ENCODE assay signal across 1 cellular context in the genomic region with DNA sequence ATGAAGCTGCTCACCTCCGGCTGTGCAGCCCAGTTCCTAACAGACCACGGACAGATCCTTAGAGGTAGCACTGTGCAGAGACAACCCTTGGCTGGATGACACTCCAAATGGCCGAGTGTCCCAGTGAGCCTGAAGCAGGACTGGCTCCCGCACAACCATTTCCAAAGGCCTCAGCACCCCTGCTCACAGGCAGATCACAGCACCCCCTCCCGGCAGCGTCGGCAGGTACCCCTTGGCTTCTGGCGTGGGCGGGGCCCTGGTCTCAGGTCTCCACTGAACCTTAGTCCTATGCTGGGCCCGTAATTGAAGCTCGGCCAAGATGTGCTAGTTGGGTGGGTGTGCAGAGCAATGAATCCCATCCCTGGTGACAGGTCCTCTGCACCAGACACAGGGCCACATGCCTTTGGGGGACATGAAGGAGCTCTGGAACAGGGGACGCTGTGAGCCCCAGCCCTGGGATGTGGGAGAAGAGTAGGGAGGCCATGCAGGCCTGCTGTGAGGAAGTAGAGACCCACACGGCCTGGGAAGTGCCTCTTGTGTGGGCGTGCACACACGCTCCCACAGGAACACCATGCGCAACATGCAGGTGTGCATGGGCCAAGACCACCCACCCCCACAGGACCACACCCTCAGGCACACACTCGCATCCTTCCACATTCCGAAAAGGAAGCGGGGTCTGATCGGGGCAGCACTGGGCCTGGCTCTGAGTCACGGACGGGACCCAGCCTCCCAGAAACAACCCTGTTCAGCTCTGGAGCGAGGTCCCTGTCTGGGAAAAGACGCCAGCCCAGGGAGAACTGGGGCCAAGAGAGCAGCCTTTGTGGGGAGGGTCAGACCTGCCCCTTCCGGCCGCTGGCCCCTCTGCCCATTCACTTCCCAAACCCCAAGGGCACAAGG.
TF ChIP-seq lines count a peak whose summit lies in the region.

No MANE protein-coding gene starts in this region.

TF ChIP-seq in GM12878, 131 proteins besides CTCF, POLR2A, EP300 and RAD21 (continued from another document and continues in another):
- TF ChIP-seq, protein P1, sequence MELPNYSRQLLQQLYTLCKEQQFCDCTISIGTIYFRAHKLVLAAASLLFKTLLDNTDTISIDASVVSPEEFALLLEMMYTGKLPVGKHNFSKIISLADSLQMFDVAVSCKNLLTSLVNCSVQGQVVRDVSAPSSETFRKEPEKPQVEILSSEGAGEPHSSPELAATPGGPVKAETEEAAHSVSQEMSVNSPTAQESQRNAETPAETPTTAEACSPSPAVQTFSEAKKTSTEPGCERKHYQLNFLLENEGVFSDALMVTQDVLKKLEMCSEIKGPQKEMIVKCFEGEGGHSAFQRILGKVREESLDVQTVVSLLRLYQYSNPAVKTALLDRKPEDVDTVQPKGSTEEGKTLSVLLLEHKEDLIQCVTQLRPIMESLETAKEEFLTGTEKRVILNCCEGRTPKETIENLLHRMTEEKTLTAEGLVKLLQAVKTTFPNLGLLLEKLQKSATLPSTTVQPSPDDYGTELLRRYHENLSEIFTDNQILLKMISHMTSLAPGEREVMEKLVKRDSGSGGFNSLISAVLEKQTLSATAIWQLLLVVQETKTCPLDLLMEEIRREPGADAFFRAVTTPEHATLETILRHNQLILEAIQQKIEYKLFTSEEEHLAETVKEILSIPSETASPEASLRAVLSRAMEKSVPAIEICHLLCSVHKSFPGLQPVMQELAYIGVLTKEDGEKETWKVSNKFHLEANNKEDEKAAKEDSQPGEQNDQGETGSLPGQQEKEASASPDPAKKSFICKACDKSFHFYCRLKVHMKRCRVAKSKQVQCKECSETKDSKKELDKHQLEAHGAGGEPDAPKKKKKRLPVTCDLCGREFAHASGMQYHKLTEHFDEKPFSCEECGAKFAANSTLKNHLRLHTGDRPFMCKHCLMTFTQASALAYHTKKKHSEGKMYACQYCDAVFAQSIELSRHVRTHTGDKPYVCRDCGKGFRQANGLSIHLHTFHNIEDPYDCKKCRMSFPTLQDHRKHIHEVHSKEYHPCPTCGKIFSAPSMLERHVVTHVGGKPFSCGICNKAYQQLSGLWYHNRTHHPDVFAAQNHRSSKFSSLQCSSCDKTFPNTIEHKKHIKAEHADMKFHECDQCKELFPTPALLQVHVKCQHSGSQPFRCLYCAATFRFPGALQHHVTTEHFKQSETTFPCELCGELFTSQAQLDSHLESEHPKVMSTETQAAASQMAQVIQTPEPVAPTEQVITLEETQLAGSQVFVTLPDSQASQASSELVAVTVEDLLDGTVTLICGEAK (IDR thresholded peaks at IDR 0.05; ENCODE audit: borderline replicate concordance) = no peak
- TF ChIP-seq, protein P2, sequence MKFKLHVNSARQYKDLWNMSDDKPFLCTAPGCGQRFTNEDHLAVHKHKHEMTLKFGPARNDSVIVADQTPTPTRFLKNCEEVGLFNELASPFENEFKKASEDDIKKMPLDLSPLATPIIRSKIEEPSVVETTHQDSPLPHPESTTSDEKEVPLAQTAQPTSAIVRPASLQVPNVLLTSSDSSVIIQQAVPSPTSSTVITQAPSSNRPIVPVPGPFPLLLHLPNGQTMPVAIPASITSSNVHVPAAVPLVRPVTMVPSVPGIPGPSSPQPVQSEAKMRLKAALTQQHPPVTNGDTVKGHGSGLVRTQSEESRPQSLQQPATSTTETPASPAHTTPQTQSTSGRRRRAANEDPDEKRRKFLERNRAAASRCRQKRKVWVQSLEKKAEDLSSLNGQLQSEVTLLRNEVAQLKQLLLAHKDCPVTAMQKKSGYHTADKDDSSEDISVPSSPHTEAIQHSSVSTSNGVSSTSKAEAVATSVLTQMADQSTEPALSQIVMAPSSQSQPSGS (IDR thresholded peaks at IDR 0.05; ENCODE audit: low read length) = no peak
- no peak; the same call in 1 of the 2 replicates for TF ChIP-seq JUND (IDR thresholded peaks at IDR 0.05; ENCODE audit: low read depth, low read length)
- peak; percentile 73; the same call in 1 of the 2 replicates for TF ChIP-seq CHD1 (IDR thresholded peaks at IDR 0.05; ENCODE audit: low read depth, low read length)
- TF ChIP-seq, protein P3, sequence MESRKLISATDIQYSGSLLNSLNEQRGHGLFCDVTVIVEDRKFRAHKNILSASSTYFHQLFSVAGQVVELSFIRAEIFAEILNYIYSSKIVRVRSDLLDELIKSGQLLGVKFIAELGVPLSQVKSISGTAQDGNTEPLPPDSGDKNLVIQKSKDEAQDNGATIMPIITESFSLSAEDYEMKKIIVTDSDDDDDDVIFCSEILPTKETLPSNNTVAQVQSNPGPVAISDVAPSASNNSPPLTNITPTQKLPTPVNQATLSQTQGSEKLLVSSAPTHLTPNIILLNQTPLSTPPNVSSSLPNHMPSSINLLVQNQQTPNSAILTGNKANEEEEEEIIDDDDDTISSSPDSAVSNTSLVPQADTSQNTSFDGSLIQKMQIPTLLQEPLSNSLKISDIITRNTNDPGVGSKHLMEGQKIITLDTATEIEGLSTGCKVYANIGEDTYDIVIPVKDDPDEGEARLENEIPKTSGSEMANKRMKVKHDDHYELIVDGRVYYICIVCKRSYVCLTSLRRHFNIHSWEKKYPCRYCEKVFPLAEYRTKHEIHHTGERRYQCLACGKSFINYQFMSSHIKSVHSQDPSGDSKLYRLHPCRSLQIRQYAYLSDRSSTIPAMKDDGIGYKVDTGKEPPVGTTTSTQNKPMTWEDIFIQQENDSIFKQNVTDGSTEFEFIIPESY (IDR thresholded peaks at IDR 0.05) = peak; percentile 10; the same call in 1 of the 2 replicates
- peak; percentile 44; the same call in 1 of the 2 replicates for TF ChIP-seq MYB (IDR thresholded peaks at IDR 0.05; ENCODE audit: borderline replicate concordance, low read depth, low read length)
- TF ChIP-seq, protein P4, sequence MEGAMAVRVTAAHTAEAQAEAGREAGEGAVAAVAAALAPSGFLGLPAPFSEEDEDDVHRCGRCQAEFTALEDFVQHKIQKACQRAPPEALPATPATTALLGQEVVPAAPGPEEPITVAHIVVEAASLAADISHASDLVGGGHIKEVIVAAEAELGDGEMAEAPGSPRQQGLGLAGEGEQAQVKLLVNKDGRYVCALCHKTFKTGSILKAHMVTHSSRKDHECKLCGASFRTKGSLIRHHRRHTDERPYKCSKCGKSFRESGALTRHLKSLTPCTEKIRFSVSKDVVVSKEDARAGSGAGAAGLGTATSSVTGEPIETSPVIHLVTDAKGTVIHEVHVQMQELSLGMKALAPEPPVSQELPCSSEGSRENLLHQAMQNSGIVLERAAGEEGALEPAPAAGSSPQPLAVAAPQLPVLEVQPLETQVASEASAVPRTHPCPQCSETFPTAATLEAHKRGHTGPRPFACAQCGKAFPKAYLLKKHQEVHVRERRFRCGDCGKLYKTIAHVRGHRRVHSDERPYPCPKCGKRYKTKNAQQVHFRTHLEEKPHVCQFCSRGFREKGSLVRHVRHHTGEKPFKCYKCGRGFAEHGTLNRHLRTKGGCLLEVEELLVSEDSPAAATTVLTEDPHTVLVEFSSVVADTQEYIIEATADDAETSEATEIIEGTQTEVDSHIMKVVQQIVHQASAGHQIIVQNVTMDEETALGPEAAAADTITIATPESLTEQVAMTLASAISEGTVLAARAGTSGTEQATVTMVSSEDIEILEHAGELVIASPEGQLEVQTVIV (IDR thresholded peaks at IDR 0.05; ENCODE audit: borderline replicate concordance, partially characterized antibody) = no peak
- no peak for TF ChIP-seq KAT2A (conservative IDR thresholded peaks at IDR 0.05; ENCODE audit: control insufficient read depth, low read depth, low read length)
- no peak; the same call in 1 of the 2 replicates for TF ChIP-seq MTA2 (IDR thresholded peaks at IDR 0.05; ENCODE audit: low read depth)
- TF ChIP-seq HDAC2 (IDR thresholded peaks at IDR 0.05) = no peak
- TF ChIP-seq NR2C2 (IDR thresholded peaks at IDR 0.05; ENCODE audit: borderline replicate concordance, control insufficient read depth, insufficient read length, low read depth) = no peak
- TF ChIP-seq, protein P5, sequence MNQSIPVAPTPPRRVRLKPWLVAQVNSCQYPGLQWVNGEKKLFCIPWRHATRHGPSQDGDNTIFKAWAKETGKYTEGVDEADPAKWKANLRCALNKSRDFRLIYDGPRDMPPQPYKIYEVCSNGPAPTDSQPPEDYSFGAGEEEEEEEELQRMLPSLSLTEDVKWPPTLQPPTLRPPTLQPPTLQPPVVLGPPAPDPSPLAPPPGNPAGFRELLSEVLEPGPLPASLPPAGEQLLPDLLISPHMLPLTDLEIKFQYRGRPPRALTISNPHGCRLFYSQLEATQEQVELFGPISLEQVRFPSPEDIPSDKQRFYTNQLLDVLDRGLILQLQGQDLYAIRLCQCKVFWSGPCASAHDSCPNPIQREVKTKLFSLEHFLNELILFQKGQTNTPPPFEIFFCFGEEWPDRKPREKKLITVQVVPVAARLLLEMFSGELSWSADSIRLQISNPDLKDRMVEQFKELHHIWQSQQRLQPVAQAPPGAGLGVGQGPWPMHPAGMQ (IDR thresholded peaks at IDR 0.05; ENCODE audit: borderline replicate concordance) = no peak
- TF ChIP-seq, protein P6, sequence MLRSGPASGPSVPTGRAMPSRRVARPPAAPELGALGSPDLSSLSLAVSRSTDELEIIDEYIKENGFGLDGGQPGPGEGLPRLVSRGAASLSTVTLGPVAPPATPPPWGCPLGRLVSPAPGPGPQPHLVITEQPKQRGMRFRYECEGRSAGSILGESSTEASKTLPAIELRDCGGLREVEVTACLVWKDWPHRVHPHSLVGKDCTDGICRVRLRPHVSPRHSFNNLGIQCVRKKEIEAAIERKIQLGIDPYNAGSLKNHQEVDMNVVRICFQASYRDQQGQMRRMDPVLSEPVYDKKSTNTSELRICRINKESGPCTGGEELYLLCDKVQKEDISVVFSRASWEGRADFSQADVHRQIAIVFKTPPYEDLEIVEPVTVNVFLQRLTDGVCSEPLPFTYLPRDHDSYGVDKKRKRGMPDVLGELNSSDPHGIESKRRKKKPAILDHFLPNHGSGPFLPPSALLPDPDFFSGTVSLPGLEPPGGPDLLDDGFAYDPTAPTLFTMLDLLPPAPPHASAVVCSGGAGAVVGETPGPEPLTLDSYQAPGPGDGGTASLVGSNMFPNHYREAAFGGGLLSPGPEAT (IDR thresholded peaks at IDR 0.05; ENCODE audit: low read depth) = peak; percentile 40; the same call in 1 of the 2 replicates
- no peak for TF ChIP-seq NFXL1 (IDR thresholded peaks at IDR 0.05; ENCODE audit: borderline replicate concordance)
- TF ChIP-seq GABPA (IDR thresholded peaks at IDR 0.05; ENCODE audit: low read depth) = no peak
- TF ChIP-seq, protein P7, sequence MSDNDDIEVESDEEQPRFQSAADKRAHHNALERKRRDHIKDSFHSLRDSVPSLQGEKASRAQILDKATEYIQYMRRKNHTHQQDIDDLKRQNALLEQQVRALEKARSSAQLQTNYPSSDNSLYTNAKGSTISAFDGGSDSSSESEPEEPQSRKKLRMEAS (IDR thresholded peaks at IDR 0.05; ENCODE audit: low read depth, low read length) = peak; percentile 33; the same call in 1 of the 2 replicates
- peak; percentile 73 for TF ChIP-seq SIN3A (IDR thresholded peaks at IDR 0.05; ENCODE audit: low read depth, low read length)
- peak; percentile 50 for TF ChIP-seq RELA (IDR thresholded peaks at IDR 0.05; ENCODE audit: borderline replicate concordance, partially characterized antibody)
- no peak for TF ChIP-seq NR2F1 (conservative IDR thresholded peaks at IDR 0.05)
- TF ChIP-seq, protein P8, sequence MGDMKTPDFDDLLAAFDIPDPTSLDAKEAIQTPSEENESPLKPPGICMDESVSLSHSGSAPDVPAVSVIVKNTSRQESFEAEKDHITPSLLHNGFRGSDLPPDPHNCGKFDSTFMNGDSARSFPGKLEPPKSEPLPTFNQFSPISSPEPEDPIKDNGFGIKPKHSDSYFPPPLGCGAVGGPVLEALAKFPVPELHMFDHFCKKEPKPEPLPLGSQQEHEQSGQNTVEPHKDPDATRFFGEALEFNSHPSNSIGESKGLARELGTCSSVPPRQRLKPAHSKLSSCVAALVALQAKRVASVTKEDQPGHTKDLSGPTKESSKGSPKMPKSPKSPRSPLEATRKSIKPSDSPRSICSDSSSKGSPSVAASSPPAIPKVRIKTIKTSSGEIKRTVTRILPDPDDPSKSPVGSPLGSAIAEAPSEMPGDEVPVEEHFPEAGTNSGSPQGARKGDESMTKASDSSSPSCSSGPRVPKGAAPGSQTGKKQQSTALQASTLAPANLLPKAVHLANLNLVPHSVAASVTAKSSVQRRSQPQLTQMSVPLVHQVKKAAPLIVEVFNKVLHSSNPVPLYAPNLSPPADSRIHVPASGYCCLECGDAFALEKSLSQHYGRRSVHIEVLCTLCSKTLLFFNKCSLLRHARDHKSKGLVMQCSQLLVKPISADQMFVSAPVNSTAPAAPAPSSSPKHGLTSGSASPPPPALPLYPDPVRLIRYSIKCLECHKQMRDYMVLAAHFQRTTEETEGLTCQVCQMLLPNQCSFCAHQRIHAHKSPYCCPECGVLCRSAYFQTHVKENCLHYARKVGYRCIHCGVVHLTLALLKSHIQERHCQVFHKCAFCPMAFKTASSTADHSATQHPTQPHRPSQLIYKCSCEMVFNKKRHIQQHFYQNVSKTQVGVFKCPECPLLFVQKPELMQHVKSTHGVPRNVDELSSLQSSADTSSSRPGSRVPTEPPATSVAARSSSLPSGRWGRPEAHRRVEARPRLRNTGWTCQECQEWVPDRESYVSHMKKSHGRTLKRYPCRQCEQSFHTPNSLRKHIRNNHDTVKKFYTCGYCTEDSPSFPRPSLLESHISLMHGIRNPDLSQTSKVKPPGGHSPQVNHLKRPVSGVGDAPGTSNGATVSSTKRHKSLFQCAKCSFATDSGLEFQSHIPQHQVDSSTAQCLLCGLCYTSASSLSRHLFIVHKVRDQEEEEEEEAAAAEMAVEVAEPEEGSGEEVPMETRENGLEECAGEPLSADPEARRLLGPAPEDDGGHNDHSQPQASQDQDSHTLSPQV (IDR thresholded peaks at IDR 0.05) = no peak
- TF ChIP-seq HCFC1 (IDR thresholded peaks at IDR 0.05; ENCODE audit: low read length) = peak; percentile 25
- TF ChIP-seq, protein P9, sequence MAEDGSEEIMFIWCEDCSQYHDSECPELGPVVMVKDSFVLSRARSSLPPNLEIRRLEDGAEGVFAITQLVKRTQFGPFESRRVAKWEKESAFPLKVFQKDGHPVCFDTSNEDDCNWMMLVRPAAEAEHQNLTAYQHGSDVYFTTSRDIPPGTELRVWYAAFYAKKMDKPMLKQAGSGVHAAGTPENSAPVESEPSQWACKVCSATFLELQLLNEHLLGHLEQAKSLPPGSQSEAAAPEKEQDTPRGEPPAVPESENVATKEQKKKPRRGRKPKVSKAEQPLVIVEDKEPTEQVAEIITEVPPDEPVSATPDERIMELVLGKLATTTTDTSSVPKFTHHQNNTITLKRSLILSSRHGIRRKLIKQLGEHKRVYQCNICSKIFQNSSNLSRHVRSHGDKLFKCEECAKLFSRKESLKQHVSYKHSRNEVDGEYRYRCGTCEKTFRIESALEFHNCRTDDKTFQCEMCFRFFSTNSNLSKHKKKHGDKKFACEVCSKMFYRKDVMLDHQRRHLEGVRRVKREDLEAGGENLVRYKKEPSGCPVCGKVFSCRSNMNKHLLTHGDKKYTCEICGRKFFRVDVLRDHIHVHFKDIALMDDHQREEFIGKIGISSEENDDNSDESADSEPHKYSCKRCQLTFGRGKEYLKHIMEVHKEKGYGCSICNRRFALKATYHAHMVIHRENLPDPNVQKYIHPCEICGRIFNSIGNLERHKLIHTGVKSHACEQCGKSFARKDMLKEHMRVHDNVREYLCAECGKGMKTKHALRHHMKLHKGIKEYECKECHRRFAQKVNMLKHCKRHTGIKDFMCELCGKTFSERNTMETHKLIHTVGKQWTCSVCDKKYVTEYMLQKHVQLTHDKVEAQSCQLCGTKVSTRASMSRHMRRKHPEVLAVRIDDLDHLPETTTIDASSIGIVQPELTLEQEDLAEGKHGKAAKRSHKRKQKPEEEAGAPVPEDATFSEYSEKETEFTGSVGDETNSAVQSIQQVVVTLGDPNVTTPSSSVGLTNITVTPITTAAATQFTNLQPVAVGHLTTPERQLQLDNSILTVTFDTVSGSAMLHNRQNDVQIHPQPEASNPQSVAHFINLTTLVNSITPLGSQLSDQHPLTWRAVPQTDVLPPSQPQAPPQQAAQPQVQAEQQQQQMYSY (CRISPR knock-in tag; IDR thresholded peaks at IDR 0.05) = peak; percentile 60
- TF ChIP-seq ATF7 (IDR thresholded peaks at IDR 0.05; ENCODE audit: low read depth) = no peak
- peak; percentile 89; the same call in 1 of the 2 replicates for TF ChIP-seq HDGF (IDR thresholded peaks at IDR 0.05)
- peak; percentile 77 for TF ChIP-seq NBN (IDR thresholded peaks at IDR 0.05)
- no peak for TF ChIP-seq SMAD1 (IDR thresholded peaks at IDR 0.05; ENCODE audit: low read depth, partially characterized antibody)
- TF ChIP-seq CEBPB (IDR thresholded peaks at IDR 0.05; ENCODE audit: borderline replicate concordance in 1 of 2, low read depth in 2 of 2, low read length in 2 of 2) = no peak
